In genomic region chr6:71099649-71100048, GRCh38 we compare ENCODE assay signal across 9 cellular contexts.
"Had no signal": no experiment of that assay in that cellular context is flagged by ENCODE, and none has a peak within 500 bp of the region (broad histone marks: within the 10 kb centered on the region; RNA-seq: fewer than 3 reads in every experiment).

No MANE protein-coding gene starts in this region.

- H3K36me3 ChIP-seq: WERI-Rb-1 had no signal

- ATAC-seq: activated CD4-positive, alpha-beta T cell treated with anti-CD3 and anti-CD28 coated beads for 36 hours; activated CD4-positive, CD25-positive, alpha-beta regulatory T cell treated with anti-CD3 and anti-CD28 coated beads, Interleukin-2, amount 50 U/mL, for 24 hours; activated CD8-positive, alpha-beta memory T cell treated with anti-CD3 and anti-CD28 coated beads, Interleukin-2, amount 10 ng/mL, durations not matched to agents 7 days and 5 days; activated CD8-positive, alpha-beta T cell treated with anti-CD3 and anti-CD28 coated beads for 36 hours; activated CD8-positive, alpha-beta T cell treated with anti-CD3 and anti-CD28 coated beads, Interleukin-2, amount 10 ng/mL, durations not matched to agents 7 days and 5 days; T-helper 17 cell; WTC11 had no signal

- H3K27ac ChIP-seq: VCaP, WERI-Rb-1 had no signal
